27 cellular contexts compared by ENCODE assay signal in the genomic region with DNA sequence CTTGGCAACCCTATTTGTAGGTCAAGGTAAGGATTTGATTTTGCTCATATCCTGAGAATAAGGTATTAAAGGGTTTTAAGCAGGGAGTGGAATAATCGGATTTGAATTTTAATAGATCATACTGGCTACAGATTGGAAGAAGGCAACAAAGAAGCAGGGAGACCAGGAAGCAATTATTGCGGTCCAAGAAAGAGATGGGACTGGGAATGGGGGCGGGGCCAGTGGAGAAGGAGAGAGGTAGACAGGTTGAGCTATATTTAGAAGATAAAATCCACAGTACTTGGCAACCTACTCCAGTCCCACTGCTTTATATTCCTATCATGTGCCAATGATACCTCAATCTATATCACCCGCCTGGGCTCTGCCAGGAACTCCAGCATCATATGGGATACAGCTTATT.
"Had no signal": no experiment of that assay in that cellular context is flagged by ENCODE, and none has a peak within 500 bp of the region (broad histone marks: within the 10 kb centered on the region; RNA-seq: fewer than 3 reads in every experiment).

No MANE protein-coding gene starts in this region.

- H3K27ac ChIP-seq: epithelial cell of prostate, esophagus squamous epithelium, gastrocnemius medialis, heart right ventricle, left lung, lower lobe of right lung had no signal

- FAIRE-seq: endometrium, islet of Langerhans, keratinocyte had no signal

- H3K27me3 ChIP-seq: esophagus squamous epithelium, gastrocnemius medialis, heart right ventricle, left lung had no signal

- DNase-seq: cortex of kidney; effector CD8-positive, alpha-beta T cell; effector memory CD8-positive, alpha-beta T cell; endodermal cell; erythroblast; esophagus squamous epithelium; foreskin fibroblast; foreskin melanocyte; gastrocnemius medialis; head of caudate nucleus; heart right ventricle; hippocampal formation; left cardiac atrium; left lung; left ventricle myocardium superior; lower lobe of right lung; mesenchymal stem cell; mucosa of descending colon; naive B cell; naive thymus-derived CD8-positive, alpha-beta T cell had no signal

- H3K9me3 Mint-ChIP-seq: effector memory CD8-positive, alpha-beta T cell; naive thymus-derived CD8-positive, alpha-beta T cell had no signal

- H3K36me3 Mint-ChIP-seq: mesothelial cell of epicardium; naive B cell; naive thymus-derived CD8-positive, alpha-beta T cell had no signal

- H3K27ac Mint-ChIP-seq: dendritic cell treated with granulocyte-macrophage colony-stimulating factor and Interleukin-4, amounts not matched to agents 40 ng/mL and 50 ng/mL, for 4 days; effector memory CD8-positive, alpha-beta T cell; endodermal cell; mesothelial cell of epicardium; naive B cell had no signal

- H3K4me3 ChIP-seq: esophagus squamous epithelium, gastrocnemius medialis, heart right ventricle, left lung, lower lobe of right lung, mucosa of descending colon had no signal

- H3K36me3 ChIP-seq: esophagus squamous epithelium, gastrocnemius medialis, heart right ventricle, left lung, lower lobe of right lung had no signal

- H3K27me3 Mint-ChIP-seq: dendritic cell treated with granulocyte-macrophage colony-stimulating factor and Interleukin-4, amounts not matched to agents 40 ng/mL and 50 ng/mL, for 4 days had no signal

- H3K9me3 ChIP-seq: esophagus squamous epithelium, gastrocnemius medialis, heart right ventricle, left lung, lower lobe of right lung, mucosa of descending colon had no signal

- H3K4me3 Mint-ChIP-seq: dendritic cell treated with granulocyte-macrophage colony-stimulating factor and Interleukin-4, amounts not matched to agents 40 ng/mL and 50 ng/mL, for 4 days; effector memory CD8-positive, alpha-beta T cell; endodermal cell; mesothelial cell of epicardium; naive thymus-derived CD8-positive, alpha-beta T cell had no signal

- ATAC-seq: effector memory CD8-positive, alpha-beta T cell; esophagus mucosa; gastrocnemius medialis; heart right ventricle; left cardiac atrium; left lung; left ventricle myocardium superior; lower lobe of right lung; mucosa of descending colon; naive thymus-derived CD8-positive, alpha-beta T cell had no signal
